1 cellular context compared by ENCODE assay signal in genomic region chr3:130841357-130841756, GRCh38.
TF ChIP-seq lines count a peak whose summit lies in the region.

No MANE protein-coding gene starts in this region.

TF ChIP-seq in GM23338, 12 proteins besides CTCF, POLR2A, EP300 and RAD21 (continued from another document):
- TF ChIP-seq, protein P1, sequence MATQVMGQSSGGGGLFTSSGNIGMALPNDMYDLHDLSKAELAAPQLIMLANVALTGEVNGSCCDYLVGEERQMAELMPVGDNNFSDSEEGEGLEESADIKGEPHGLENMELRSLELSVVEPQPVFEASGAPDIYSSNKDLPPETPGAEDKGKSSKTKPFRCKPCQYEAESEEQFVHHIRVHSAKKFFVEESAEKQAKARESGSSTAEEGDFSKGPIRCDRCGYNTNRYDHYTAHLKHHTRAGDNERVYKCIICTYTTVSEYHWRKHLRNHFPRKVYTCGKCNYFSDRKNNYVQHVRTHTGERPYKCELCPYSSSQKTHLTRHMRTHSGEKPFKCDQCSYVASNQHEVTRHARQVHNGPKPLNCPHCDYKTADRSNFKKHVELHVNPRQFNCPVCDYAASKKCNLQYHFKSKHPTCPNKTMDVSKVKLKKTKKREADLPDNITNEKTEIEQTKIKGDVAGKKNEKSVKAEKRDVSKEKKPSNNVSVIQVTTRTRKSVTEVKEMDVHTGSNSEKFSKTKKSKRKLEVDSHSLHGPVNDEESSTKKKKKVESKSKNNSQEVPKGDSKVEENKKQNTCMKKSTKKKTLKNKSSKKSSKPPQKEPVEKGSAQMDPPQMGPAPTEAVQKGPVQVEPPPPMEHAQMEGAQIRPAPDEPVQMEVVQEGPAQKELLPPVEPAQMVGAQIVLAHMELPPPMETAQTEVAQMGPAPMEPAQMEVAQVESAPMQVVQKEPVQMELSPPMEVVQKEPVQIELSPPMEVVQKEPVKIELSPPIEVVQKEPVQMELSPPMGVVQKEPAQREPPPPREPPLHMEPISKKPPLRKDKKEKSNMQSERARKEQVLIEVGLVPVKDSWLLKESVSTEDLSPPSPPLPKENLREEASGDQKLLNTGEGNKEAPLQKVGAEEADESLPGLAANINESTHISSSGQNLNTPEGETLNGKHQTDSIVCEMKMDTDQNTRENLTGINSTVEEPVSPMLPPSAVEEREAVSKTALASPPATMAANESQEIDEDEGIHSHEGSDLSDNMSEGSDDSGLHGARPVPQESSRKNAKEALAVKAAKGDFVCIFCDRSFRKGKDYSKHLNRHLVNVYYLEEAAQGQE (IDR thresholded peaks at IDR 0.05; ENCODE audit: unreplicated experiment): no peak
- TF ChIP-seq ZNF462 (CRISPR knock-in tag; IDR thresholded peaks at IDR 0.05) (no peak), STAT1 (IDR thresholded peaks at IDR 0.05; ENCODE audit: unreplicated experiment) (no peak), ZNF331 (CRISPR knock-in tag; IDR thresholded peaks at IDR 0.05; ENCODE audit: low read depth) (no peak)
